ENCODE assay signal across 8 cellular contexts in genomic region chr10:47165711-47166404, GRCh38.
DNase-seq lines count a peak whose midpoint lies in the region; ATAC-seq, FAIRE-seq and TF ChIP-seq lines count a peak whose summit lies in the region.

No MANE protein-coding gene starts in this region.

- H3K9me3 Mint-ChIP-seq in chondrocyte (ENCODE audit: low read depth) (peaks cover 10% of the 10 kb centered on the region), memory B cell (no peaks in the 10 kb centered on the region)

- peaks cover 36% of the 10 kb centered on the region for H3K4me1 Mint-ChIP-seq in chondrocyte (ENCODE audit: low read depth)
- peaks cover 5% of the 10 kb centered on the region for H3K4me1 Mint-ChIP-seq in memory B cell

- no peaks in the 10 kb centered on the region for H3K9me3 ChIP-seq in small intestine (ENCODE audit: control insufficient read depth, low read depth)

- peak; percentile 87 for DNase-seq in EL
- DNase-seq in activated CD4-positive, CD25-positive, alpha-beta regulatory T cell treated with anti-CD3 and anti-CD28 coated beads, Interleukin-2, amount 50 U/mL, for 72 hours, result peak; percentile 47
- no peak for DNase-seq in chondrocyte (ENCODE audit: low spot score)
- peak; percentile 18 to 20 for DNase-seq in memory B cell (ENCODE audit: low spot score in 2 of 2)
- peak; percentile 35 for DNase-seq in stimulated activated naive CD8-positive, alpha-beta T cell treated with anti-CD3 and anti-CD28 coated beads, Interleukin-15, Interleukin-2, amounts not matched to agents 100 U/mL and 50 U/mL, for 24 hours
- DNase-seq in small intestine, result no peak
- DNase-seq in NCI-H1417 (lab: John Stamatoyannopoulos, UW), result no peak
- no peak for DNase-seq in NCI-H2171 (lab: John Stamatoyannopoulos, UW)

- H3K27ac ChIP-seq in small intestine (ENCODE audit: low read depth in 1 of 2, low read length in 1 of 2), result peak overlapping the region in 1 of 2 donors; percentile 47

- H3K36me3 Mint-ChIP-seq in chondrocyte (ENCODE audit: low read depth) (no peaks in the 10 kb centered on the region), memory B cell (no peaks in the 10 kb centered on the region)

- peak overlapping the region; percentile 87 for H3K27ac Mint-ChIP-seq in chondrocyte (ENCODE audit: unreplicated experiment)
- peak overlapping the region; percentile 14 for H3K27ac Mint-ChIP-seq in memory B cell

- H3K4me3 Mint-ChIP-seq in chondrocyte (ENCODE audit: unreplicated experiment) (peak overlapping the region; percentile 55), memory B cell (peak overlapping the region; percentile 71)

- H3K4me3 ChIP-seq in small intestine (ENCODE audit: low read depth in 1 of 2, low read length in 2 of 2), result no peak overlapping the region

- no peak for FAIRE-seq in small intestine (lab: Jason Lieb, UNC)

- no peak for TF ChIP-seq CTCF in chondrocyte (IDR thresholded peaks at IDR 0.05)

- 36 to 65% (median 47%) methylated on average over 26 of the region's 26 CpGs for WGBS in small intestine, 3 donors

- no peaks in the 10 kb centered on the region for H3K27me3 ChIP-seq in small intestine (ENCODE audit: control insufficient read depth in 2 of 2, insufficient read depth in 2 of 2, low read length in 2 of 2)

- H3K4me1 ChIP-seq in small intestine (ENCODE audit: control insufficient read depth in 2 of 2, insufficient read depth in 1 of 2, low read depth in 1 of 2, low read length in 1 of 2), result no peaks in the 10 kb centered on the region

- no peaks in the 10 kb centered on the region for H3K36me3 ChIP-seq in small intestine (ENCODE audit: control insufficient read depth in 2 of 2, insufficient read depth in 2 of 2, low read length in 2 of 2)

- H3K27me3 Mint-ChIP-seq in chondrocyte (ENCODE audit: low read depth) (no peaks in the 10 kb centered on the region), memory B cell (peaks cover 5% of the 10 kb centered on the region)

- ATAC-seq in memory B cell (ENCODE audit: low read depth), result peak; percentile 85
- peak; percentile 62 for ATAC-seq in stimulated activated naive CD8-positive, alpha-beta T cell treated with anti-CD3 and anti-CD28 coated beads, Interleukin-15, Interleukin-2, amounts not matched to agents 100 U/mL and 50 U/mL, for 24 hours

Comparison
In these comparisons a context has a peak if more than half of its experiments do, and no peak if none do; other contexts are left out.
1. DNase-seq: peak in EL (single experiment), activated CD4-positive, CD25-positive, alpha-beta regulatory T cell treated with anti-CD3 and anti-CD28 coated beads, Interleukin-2, amount 50 U/mL, for 72 hours (single experiment), memory B cell (2 of 2) and stimulated activated naive CD8-positive, alpha-beta T cell treated with anti-CD3 and anti-CD28 coated beads, Interleukin-15, Interleukin-2, amounts not matched to agents 100 U/mL and 50 U/mL, for 24 hours (single experiment); none in chondrocyte (single experiment), small intestine (single experiment), NCI-H1417 (0 of 3) and NCI-H2171 (single experiment).